In the genomic region with DNA sequence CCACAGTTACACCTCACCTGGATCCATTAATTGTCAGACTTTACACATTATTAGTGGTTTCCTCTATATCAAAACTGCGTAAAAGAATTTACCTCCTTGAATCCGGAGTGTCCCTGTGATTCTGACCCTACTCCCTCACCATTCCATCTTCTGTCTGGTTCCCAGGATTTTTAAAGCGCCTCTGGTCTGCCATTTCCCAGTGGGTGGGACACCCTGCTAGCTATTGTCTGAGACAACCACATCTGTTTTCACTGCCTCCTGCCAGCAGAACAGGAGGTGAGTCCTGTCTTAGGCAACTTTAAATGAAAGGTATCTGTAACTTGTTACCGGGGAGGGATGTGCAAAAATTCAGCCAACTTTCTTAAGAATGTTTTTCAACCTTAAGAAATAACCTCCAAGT, we compare ENCODE assay signal across 17 cellular contexts. TPM values are rescaled to one million over a fixed set of nuclear protein-coding genes. Genes with fewer than 3 reads are reported as not detected.
DNase-seq lines count a peak whose midpoint lies in the region; ATAC-seq, FAIRE-seq and TF ChIP-seq lines count a peak whose summit lies in the region.
"Had no signal": no experiment of that assay in that cellular context is flagged by ENCODE, and none has a peak within 500 bp of the region (broad histone marks: within the 10 kb centered on the region; RNA-seq: fewer than 3 reads in every experiment).

No MANE protein-coding gene starts in this region.

- peak overlapping the region; percentile 64 for H3K4me3 Mint-ChIP-seq in T-helper 2 cell treated with Interferon-gamma antibody and Interleukin-4, amounts not matched to agents 5 μg/mL and 100 μg/mL, for 36 hours
- peak overlapping the region; percentile 88 for H3K4me3 Mint-ChIP-seq in GM23338
- peak overlapping the region; percentile 84 for H3K4me3 Mint-ChIP-seq in astrocyte (ENCODE audit: unreplicated experiment)
- H3K4me3 Mint-ChIP-seq in naive thymus-derived CD4-positive, alpha-beta T cell: peak overlapping the region in 9 of 10 donors; percentile 8 to 87 (median 36)

- H3K27me3 Mint-ChIP-seq in T-helper 2 cell treated with Interferon-gamma antibody and Interleukin-4, amounts not matched to agents 5 μg/mL and 100 μg/mL, for 36 hours (ENCODE audit: low read depth): peaks cover 54% of the 10 kb centered on the region
- peaks cover 56% of the 10 kb centered on the region for H3K27me3 Mint-ChIP-seq in GM23338 (ENCODE audit: insufficient read depth, low read depth, poor library complexity)
- H3K27me3 Mint-ChIP-seq in astrocyte (ENCODE audit: low read depth, unreplicated experiment): peaks cover 8% of the 10 kb centered on the region
- peaks cover 40 to 57% (median 48%) of the 10 kb centered on the region in 5 donors for H3K27me3 Mint-ChIP-seq in naive thymus-derived CD4-positive, alpha-beta T cell

- no peak for FAIRE-seq in astrocyte (lab: Jason Lieb, UNC)
- FAIRE-seq: colon had no signal

- no peaks in the 10 kb centered on the region for H3K9me2 ChIP-seq in GM23338 (ENCODE audit: insufficient read depth)

- peaks cover 38% of the 10 kb centered on the region for H4K20me1 ChIP-seq in GM23338 (replicated peaks; ENCODE audit: insufficient read depth)
- H4K20me1 ChIP-seq in astrocyte (ENCODE audit: insufficient read depth, low read length): peaks cover 4% of the 10 kb centered on the region

- no peak for TF ChIP-seq CTCF in GM23338 (conservative IDR thresholded peaks at IDR 0.05; ENCODE audit: low read depth in 2 of 2)
- no peak for TF ChIP-seq CTCF in astrocyte (IDR thresholded peaks at IDR 0.05; ENCODE audit: insufficient read depth, low read depth, low read length)

- no peak overlapping the region for H3K27ac ChIP-seq in GM23338 (ENCODE audit: low read depth)
- H3K27ac ChIP-seq in astrocyte (ENCODE audit: low read depth, low read length): no peak overlapping the region
- no peak overlapping the region for H3K27ac ChIP-seq in naive thymus-derived CD4-positive, alpha-beta T cell (ENCODE audit: low read depth, low read length)
- H3K27ac ChIP-seq: KMS-11, ovary had no signal

- no peak for DNase-seq in T-helper 2 cell treated with Interferon-gamma antibody and Interleukin-4, amounts not matched to agents 5 μg/mL and 100 μg/mL, for 36 hours (ENCODE audit: low spot score)
- DNase-seq in T-helper 2 cell: no peak
- no peak for DNase-seq in GM23338 (ENCODE audit: low spot score)
- no peak for DNase-seq in astrocyte (ENCODE audit: low read depth)
- no peak for DNase-seq in naive thymus-derived CD4-positive, alpha-beta T cell
- DNase-seq: ACHN, DND-41, NCI-H187 treated with DMSO at 0.1 percent for 48 hours, NCI-H748 treated with DMSO at 0.1 percent for 48 hours, ovary had no signal

- H3K27me3 ChIP-seq in GM23338 (ENCODE audit: insufficient read depth) (peaks cover 78% of the 10 kb centered on the region), astrocyte (ENCODE audit: insufficient read depth, low read length) (peaks cover 19% of the 10 kb centered on the region)
- H3K27me3 ChIP-seq in naive thymus-derived CD4-positive, alpha-beta T cell (ENCODE audit: control insufficient read depth in 2 of 2, insufficient read depth in 2 of 2, low read length in 2 of 2): peaks cover 0 to 11% of the 10 kb centered on the region in 2 donors
- H3K27me3 ChIP-seq: ovary had no signal

- ATAC-seq in GM23338 (peak; percentile 10), GM21423 (IDR thresholded peaks at IDR 0.05; ENCODE audit: unreplicated experiment) (no peak), GM21367 (IDR thresholded peaks at IDR 0.05; ENCODE audit: unreplicated experiment) (no peak), HG03521 (IDR thresholded peaks at IDR 0.05; ENCODE audit: unreplicated experiment) (no peak)
- no peak for ATAC-seq in naive thymus-derived CD4-positive, alpha-beta T cell
- ATAC-seq: activated naive CD4-positive, alpha-beta T cell treated with anti-CD3 and anti-CD28 coated beads, Interleukin-2, amount 50 U/mL, for 72 hours had no signal

- H3K36me3 Mint-ChIP-seq in T-helper 2 cell treated with Interferon-gamma antibody and Interleukin-4, amounts not matched to agents 5 μg/mL and 100 μg/mL, for 36 hours (ENCODE audit: low read depth): no peaks in the 10 kb centered on the region
- H3K36me3 Mint-ChIP-seq in GM23338 (ENCODE audit: low read depth) (no peaks in the 10 kb centered on the region), astrocyte (ENCODE audit: low read depth, unreplicated experiment) (no peaks in the 10 kb centered on the region)
- no peaks in the 10 kb centered on the region for H3K36me3 Mint-ChIP-seq in naive thymus-derived CD4-positive, alpha-beta T cell

- POLR2A ChIA-PET in naive thymus-derived CD4-positive, alpha-beta T cell (lab: Charles Lee): no interaction called here

- H3K79me2 ChIP-seq in GM23338 (replicated peaks; ENCODE audit: insufficient read depth): no peaks in the 10 kb centered on the region
- H3K79me2 ChIP-seq in astrocyte (ENCODE audit: insufficient read depth, low read length): peaks cover 26% of the 10 kb centered on the region

- H3K36me3 ChIP-seq in GM23338 (ENCODE audit: insufficient read depth) (no peaks in the 10 kb centered on the region), astrocyte (ENCODE audit: insufficient read depth, low read length) (no peaks in the 10 kb centered on the region)
- no peaks in the 10 kb centered on the region for H3K36me3 ChIP-seq in naive thymus-derived CD4-positive, alpha-beta T cell (ENCODE audit: control insufficient read depth in 2 of 3, insufficient read depth in 3 of 3, low read length in 3 of 3)
- H3K36me3 ChIP-seq: ovary had no signal

- no peak overlapping the region for H3K27ac Mint-ChIP-seq in T-helper 2 cell treated with Interferon-gamma antibody and Interleukin-4, amounts not matched to agents 5 μg/mL and 100 μg/mL, for 36 hours
- H3K27ac Mint-ChIP-seq in GM23338 (no peak overlapping the region), astrocyte (ENCODE audit: unreplicated experiment) (no peak overlapping the region)
- no peak overlapping the region for H3K27ac Mint-ChIP-seq in naive thymus-derived CD4-positive, alpha-beta T cell
- H3K27ac Mint-ChIP-seq: activated naive CD4-positive, alpha-beta T cell treated with anti-CD3 and anti-CD28 coated beads, Interleukin-2, amount 50 U/mL, for 72 hours had no signal

- peaks cover 7% of the 10 kb centered on the region for H3K4me1 Mint-ChIP-seq in T-helper 2 cell treated with Interferon-gamma antibody and Interleukin-4, amounts not matched to agents 5 μg/mL and 100 μg/mL, for 36 hours (ENCODE audit: low read depth)
- H3K4me1 Mint-ChIP-seq in GM23338 (peaks cover 32% of the 10 kb centered on the region), astrocyte (ENCODE audit: low read depth, unreplicated experiment) (peaks cover 5% of the 10 kb centered on the region)
- H3K4me1 Mint-ChIP-seq in naive thymus-derived CD4-positive, alpha-beta T cell: peaks cover 5 to 18% (median 14%) of the 10 kb centered on the region in 7 donors

- no peaks in the 10 kb centered on the region for H3K9me3 Mint-ChIP-seq in T-helper 2 cell treated with Interferon-gamma antibody and Interleukin-4, amounts not matched to agents 5 μg/mL and 100 μg/mL, for 36 hours
- H3K9me3 Mint-ChIP-seq in GM23338 (no peaks in the 10 kb centered on the region), astrocyte (ENCODE audit: unreplicated experiment) (no peaks in the 10 kb centered on the region)
- no peaks in the 10 kb centered on the region for H3K9me3 Mint-ChIP-seq in naive thymus-derived CD4-positive, alpha-beta T cell
- H3K9me3 Mint-ChIP-seq: activated naive CD4-positive, alpha-beta T cell treated with anti-CD3 and anti-CD28 coated beads, Interleukin-2, amount 50 U/mL, for 72 hours had no signal

- intact Hi-C loops in naive thymus-derived CD4-positive, alpha-beta T cell (cut with micrococcal nuclease): no loop called here

- H3K4me2 ChIP-seq in GM23338 (no peak overlapping the region), astrocyte (ENCODE audit: low read length) (peak overlapping the region; percentile 19)
- H3K4me2 ChIP-seq: KMS-11 had no signal

- H3K4me1 ChIP-seq in GM23338 (ENCODE audit: insufficient read depth) (peaks cover 3% of the 10 kb centered on the region; the same call in 1 of the 2 replicates), astrocyte (ENCODE audit: insufficient read depth, low read length) (no peaks in the 10 kb centered on the region)
- peaks cover 0 to 3% of the 10 kb centered on the region in 2 donors for H3K4me1 ChIP-seq in naive thymus-derived CD4-positive, alpha-beta T cell (ENCODE audit: control insufficient read depth in 2 of 2, insufficient read depth in 2 of 2, low read length in 2 of 2)

- no peak overlapping the region for H3K9ac ChIP-seq in astrocyte (ENCODE audit: low read length)
- H3K9ac ChIP-seq: KMS-11 had no signal

- no peaks in the 10 kb centered on the region; the same call in 1 of the 2 replicates for H3F3A ChIP-seq in GM23338 (replicated peaks; ENCODE audit: low read depth)

- H2AFZ ChIP-seq in GM23338 (no peak overlapping the region), astrocyte (ENCODE audit: low read depth, low read length) (no peak overlapping the region)

- CTCF ChIA-PET in naive thymus-derived CD4-positive, alpha-beta T cell (lab: Charles Lee): interaction anchor here (1.2 kb wide), 1 partner anchor 12 kb away, joined by 3 read pairs; no protein-coding TSS in a partner anchor

- H3K4me3 ChIP-seq in GM23338 (no peak overlapping the region), astrocyte (ENCODE audit: insufficient read depth, low read depth, low read length) (no peak overlapping the region)
- no peak overlapping the region for H3K4me3 ChIP-seq in naive thymus-derived CD4-positive, alpha-beta T cell (ENCODE audit: low read length)
- H3K4me3 ChIP-seq: lung had no signal

- no peaks in the 10 kb centered on the region for H3K9me3 ChIP-seq in astrocyte (ENCODE audit: insufficient read depth, low read depth, low read length)
- H3K9me3 ChIP-seq in naive thymus-derived CD4-positive, alpha-beta T cell (ENCODE audit: control insufficient read depth in 2 of 3, low read length in 3 of 3): no peaks in the 10 kb centered on the region
- H3K9me3 ChIP-seq: ovary had no signal

RNA-seq across cellular contexts. Expression of a gene that starts 2.3 kb away (rescaled TPM):
- total RNA-seq in GM23338 (2014; rRNA removed; shearing (Covaris generic)): 16.2 and 17.6 TPM in 2 replicates
- polyA plus RNA-seq in GM23338 (2016; fragmentation: Nextera tagmentation; extraction: Ambion mirVana): 11.6 and 12.5 TPM in 2 replicates
- total RNA-seq in astrocyte: 25.5 and 25.6 TPM in 2 replicates
- 1 to 10 TPM; 3.1 to 6.0 (median 4.2) TPM for total RNA-seq in naive thymus-derived CD4-positive, alpha-beta T cell
- polyA plus RNA-seq in naive thymus-derived CD4-positive, alpha-beta T cell: 1 to 10 TPM; 3.8 to 4.6 TPM

Comparison
In these comparisons a context has a peak if more than half of its experiments do, and no peak if none do; other contexts are left out.
1. H3K4me3 Mint-ChIP-seq: peak in every context shown above with its lines; median percentile 88 in GM23338; 84 in astrocyte; 64 in T-helper 2 cell treated with Interferon-gamma antibody and Interleukin-4, amounts not matched to agents 5 μg/mL and 100 μg/mL, for 36 hours; 36 in naive thymus-derived CD4-positive, alpha-beta T cell.